2 cellular contexts compared by ENCODE assay signal in the genomic region with DNA sequence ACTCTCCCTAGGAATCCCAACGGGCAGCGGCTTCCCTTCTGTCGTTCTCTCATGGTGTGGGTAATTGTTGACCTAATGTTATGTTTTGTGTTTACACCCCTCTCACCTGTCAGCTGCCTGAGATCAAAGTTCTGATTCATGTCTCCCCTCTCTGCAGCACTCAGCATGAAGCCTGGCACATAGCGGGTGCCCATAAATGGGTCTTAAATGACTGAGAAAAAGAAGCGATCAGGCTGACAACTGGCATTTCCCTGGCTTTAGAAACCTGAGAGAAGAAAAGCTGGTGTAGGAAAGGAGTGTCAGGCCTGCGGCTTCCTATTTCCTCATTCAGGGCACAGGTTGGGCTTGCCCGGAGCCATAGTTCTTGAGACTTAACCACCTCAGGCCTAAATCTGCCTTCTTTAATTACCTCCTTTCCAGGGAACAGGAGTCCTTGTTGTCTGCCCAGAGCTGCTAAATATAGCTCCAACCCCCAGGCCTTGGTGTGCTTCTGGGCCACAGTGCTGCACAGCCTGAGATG.
TF ChIP-seq lines count a peak whose summit lies in the region.

No MANE protein-coding gene starts in this region.

TF ChIP-seq in SK-N-SH, 30 proteins besides CTCF, POLR2A, EP300 and RAD21 (continued from another document):
- TF ChIP-seq FOSL2 (IDR thresholded peaks at IDR 0.05; ENCODE audit: borderline replicate concordance, low read depth) = no peak
- TF ChIP-seq, protein P1, sequence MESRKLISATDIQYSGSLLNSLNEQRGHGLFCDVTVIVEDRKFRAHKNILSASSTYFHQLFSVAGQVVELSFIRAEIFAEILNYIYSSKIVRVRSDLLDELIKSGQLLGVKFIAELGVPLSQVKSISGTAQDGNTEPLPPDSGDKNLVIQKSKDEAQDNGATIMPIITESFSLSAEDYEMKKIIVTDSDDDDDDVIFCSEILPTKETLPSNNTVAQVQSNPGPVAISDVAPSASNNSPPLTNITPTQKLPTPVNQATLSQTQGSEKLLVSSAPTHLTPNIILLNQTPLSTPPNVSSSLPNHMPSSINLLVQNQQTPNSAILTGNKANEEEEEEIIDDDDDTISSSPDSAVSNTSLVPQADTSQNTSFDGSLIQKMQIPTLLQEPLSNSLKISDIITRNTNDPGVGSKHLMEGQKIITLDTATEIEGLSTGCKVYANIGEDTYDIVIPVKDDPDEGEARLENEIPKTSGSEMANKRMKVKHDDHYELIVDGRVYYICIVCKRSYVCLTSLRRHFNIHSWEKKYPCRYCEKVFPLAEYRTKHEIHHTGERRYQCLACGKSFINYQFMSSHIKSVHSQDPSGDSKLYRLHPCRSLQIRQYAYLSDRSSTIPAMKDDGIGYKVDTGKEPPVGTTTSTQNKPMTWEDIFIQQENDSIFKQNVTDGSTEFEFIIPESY (IDR thresholded peaks at IDR 0.05; ENCODE audit: borderline replicate concordance, low read depth) = no peak
- TF ChIP-seq MXI1 (IDR thresholded peaks at IDR 0.05; ENCODE audit: low read depth, low read length) = no peak
- no peak for TF ChIP-seq MEF2A (IDR thresholded peaks at IDR 0.05; ENCODE audit: borderline replicate concordance, low read depth)
- TF ChIP-seq, protein P2, sequence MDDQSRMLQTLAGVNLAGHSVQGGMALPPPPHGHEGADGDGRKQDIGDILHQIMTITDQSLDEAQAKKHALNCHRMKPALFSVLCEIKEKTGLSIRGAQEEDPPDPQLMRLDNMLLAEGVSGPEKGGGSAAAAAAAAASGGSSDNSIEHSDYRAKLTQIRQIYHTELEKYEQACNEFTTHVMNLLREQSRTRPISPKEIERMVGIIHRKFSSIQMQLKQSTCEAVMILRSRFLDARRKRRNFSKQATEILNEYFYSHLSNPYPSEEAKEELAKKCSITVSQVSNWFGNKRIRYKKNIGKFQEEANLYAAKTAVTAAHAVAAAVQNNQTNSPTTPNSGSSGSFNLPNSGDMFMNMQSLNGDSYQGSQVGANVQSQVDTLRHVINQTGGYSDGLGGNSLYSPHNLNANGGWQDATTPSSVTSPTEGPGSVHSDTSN (IDR thresholded peaks at IDR 0.05) = no peak
- TF ChIP-seq TCF12 (IDR thresholded peaks at IDR 0.05) = no peak
- no peak for TF ChIP-seq FOXJ3 (CRISPR knock-in tag; IDR thresholded peaks at IDR 0.05)
- TF ChIP-seq POLR2AphosphoS5 (IDR thresholded peaks at IDR 0.05; ENCODE audit: low read depth, low read length) = no peak

TF ChIP-seq in WTC11, 78 proteins besides CTCF, POLR2A, EP300 and RAD21 (continued from another document):
- TF ChIP-seq, protein P3, sequence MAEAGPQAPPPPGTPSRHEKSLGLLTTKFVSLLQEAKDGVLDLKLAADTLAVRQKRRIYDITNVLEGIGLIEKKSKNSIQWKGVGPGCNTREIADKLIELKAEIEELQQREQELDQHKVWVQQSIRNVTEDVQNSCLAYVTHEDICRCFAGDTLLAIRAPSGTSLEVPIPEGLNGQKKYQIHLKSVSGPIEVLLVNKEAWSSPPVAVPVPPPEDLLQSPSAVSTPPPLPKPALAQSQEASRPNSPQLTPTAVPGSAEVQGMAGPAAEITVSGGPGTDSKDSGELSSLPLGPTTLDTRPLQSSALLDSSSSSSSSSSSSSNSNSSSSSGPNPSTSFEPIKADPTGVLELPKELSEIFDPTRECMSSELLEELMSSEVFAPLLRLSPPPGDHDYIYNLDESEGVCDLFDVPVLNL (CRISPR knock-in tag; IDR thresholded peaks at IDR 0.05; ENCODE audit: borderline replicate concordance, low read depth) = no peak
- TF ChIP-seq FOXK1 (CRISPR knock-in tag; IDR thresholded peaks at IDR 0.05) = no peak
- no peak for TF ChIP-seq ETV6 (CRISPR knock-in tag; IDR thresholded peaks at IDR 0.05)
- TF ChIP-seq RORB (CRISPR knock-in tag; IDR thresholded peaks at IDR 0.05) = no peak
